ENCODE assay signal across 8 cellular contexts in the genomic region with DNA sequence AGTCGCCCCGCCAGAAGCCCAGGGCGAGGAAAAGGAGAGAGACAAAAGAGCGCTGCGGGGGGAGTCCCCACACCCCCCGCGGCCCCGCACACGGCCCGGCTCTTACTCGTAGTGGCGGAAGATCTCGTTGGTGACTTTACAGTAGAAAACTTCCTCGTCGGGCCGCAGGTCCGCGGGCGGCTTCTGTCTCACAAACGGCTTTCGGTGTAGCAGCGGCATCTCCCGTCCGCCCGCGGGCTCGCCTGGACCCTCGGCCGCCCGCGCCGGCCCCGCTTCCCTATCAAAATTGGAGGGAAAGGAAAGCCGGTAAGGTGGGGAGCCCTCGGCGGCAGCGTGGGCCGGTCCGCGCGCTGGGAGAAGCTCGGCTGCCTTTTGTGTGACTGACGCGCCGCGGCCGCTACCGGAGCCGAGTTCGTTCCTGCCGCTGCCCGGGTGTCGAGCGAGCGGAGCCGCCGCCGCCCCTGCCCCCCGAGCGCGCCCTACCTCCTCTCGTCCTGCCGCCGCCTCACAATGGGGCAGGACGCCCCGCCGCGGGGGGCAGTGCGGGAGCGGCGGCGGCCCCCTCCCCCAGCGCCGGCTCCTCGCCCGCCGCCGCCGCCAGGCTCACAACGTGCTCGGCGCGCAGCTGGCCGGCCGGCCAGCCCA. TPM values are rescaled to one million over a fixed set of nuclear protein-coding genes. Genes with fewer than 3 reads are reported as not detected.
A peak's percentile ranks its signal among the peaks of the same experiment; 100 is the strongest.
DNase-seq lines count a peak whose midpoint lies in the region; ATAC-seq and TF ChIP-seq lines count a peak whose summit lies in the region.

No MANE protein-coding gene starts in this region.

- 0 to 1% (median 0%) methylated on average over 6 to 85 of the region's 85 CpGs for WGBS in adrenal gland, 4 donors
- WGBS in psoas muscle, 3 donors, result 0 to 1% (median 0%) methylated on average over 39 to 85 of the region's 85 CpGs

- ATAC-seq in GM21529 (IDR thresholded peaks at IDR 0.05; ENCODE audit: unreplicated experiment) (peak; percentile 24), left ventricle myocardium superior (peak; percentile 53), psoas muscle (peak; percentile 59 to 69 (median 68))

- H3K27me3 ChIP-seq in SJSA1 (replicated peaks), result no peaks in the 10 kb centered on the region
- no peaks in the 10 kb centered on the region for H3K27me3 ChIP-seq in adrenal gland
- no peaks in the 10 kb centered on the region for H3K27me3 ChIP-seq in psoas muscle (ENCODE audit: insufficient read depth in 3 of 3, low read length in 2 of 3)

- H3K27ac ChIP-seq in SJSA1 (peak overlapping the region; percentile 95), adrenal gland (peak overlapping the region; percentile 97 to 99 (median 98)), psoas muscle (peak overlapping the region; percentile 99)

- peaks cover 2% of the 10 kb centered on the region; the same call in 1 of the 2 replicates for H3K4me1 ChIP-seq in ES-I3 (ENCODE audit: insufficient read depth, low read length)
- 0 out of 2 replicates have a peak, but pooled peaks cover 4% of the 10 kb centered on the region for H3K4me1 ChIP-seq in SJSA1 (replicated peaks)
- peaks cover 0 to 15% of the 10 kb centered on the region in 2 donors for H3K4me1 ChIP-seq in adrenal gland (replicated peaks in 1 of 2)
- H3K4me1 ChIP-seq in psoas muscle, result peaks cover 12% of the 10 kb centered on the region

- intact Hi-C loops in adrenal gland (cut with DNase I), result no loop called here
- intact Hi-C loops in left ventricle myocardium superior (cut with micrococcal nuclease), result loop anchor here (5.0 kb wide), 2 partner anchors 108 to 493 kb away; a partner anchor contains a TSS
- intact Hi-C loops in psoas muscle (cut with DNase I), result loop anchor here (2.0 kb wide), 2 partner anchors 108 to 172 kb away; a partner anchor contains a TSS

- no peak for TF ChIP-seq POLR2A in adrenal gland (IDR thresholded peaks at IDR 0.05)

- no peaks in the 10 kb centered on the region for H3K9me3 ChIP-seq in ES-I3 (ENCODE audit: control insufficient read depth, insufficient read depth, low read length)
- peaks cover 3% of the 10 kb centered on the region; the same call in 1 of the 2 replicates for H3K9me3 ChIP-seq in SJSA1 (replicated peaks)
- H3K9me3 ChIP-seq in adrenal gland (replicated peaks in 1 of 3), result no peaks in the 10 kb centered on the region
- no peaks in the 10 kb centered on the region for H3K9me3 ChIP-seq in psoas muscle

- peak overlapping the region; percentile 92 for H3K9ac ChIP-seq in ES-I3 (ENCODE audit: low read depth, low read length)

- TF ChIP-seq CTCF in adrenal gland (IDR thresholded peaks at IDR 0.05) (peak in 1 of 6 experiments; percentile 3), psoas muscle (IDR thresholded peaks at IDR 0.05) (peak; percentile 3)

- H3K4me3 ChIP-seq in SJSA1 (peak overlapping the region; percentile 96), adrenal gland (peak overlapping the region; percentile 55 to 94 (median 82)), psoas muscle (peak overlapping the region; percentile 75)

- peak; percentile 18 for DNase-seq in HuH-7.5 (ENCODE audit: low spot score)
- DNase-seq in SJSA1 (ENCODE audit: low read depth in 1 of 2, low spot score in 2 of 2), result peak; percentile 49 to 78
- DNase-seq in adrenal gland, result peak; percentile 39 to 73 (median 57)
- DNase-seq in left ventricle myocardium superior, result peak; percentile 69
- DNase-seq in psoas muscle, result peak; percentile 41 to 70
- DNase-seq in SKM-1 (lab: John Stamatoyannopoulos, UW; ENCODE audit: unreplicated experiment), result no peak

- no peaks in the 10 kb centered on the region for H3K36me3 ChIP-seq in ES-I3 (ENCODE audit: insufficient read depth, low read length)
- peaks cover 31% of the 10 kb centered on the region for H3K36me3 ChIP-seq in SJSA1
- no peaks in the 10 kb centered on the region for H3K36me3 ChIP-seq in adrenal gland (replicated peaks in 1 of 2)
- H3K36me3 ChIP-seq in psoas muscle (ENCODE audit: insufficient read depth in 1 of 2, low read depth in 1 of 2), result no peaks in the 10 kb centered on the region

RNA-seq across cellular contexts. Expression of a gene that starts 0.7 kb away (rescaled TPM):
- 34.3 and 38.5 TPM in 2 replicates for total RNA-seq in SJSA1 (2014; rRNA removed; shearing (Covaris generic))
- total RNA-seq in adrenal gland (10 to 100 TPM in 7 of 8 donors, 1 to 10 TPM in 1; 8.5 to 33.0 (median 14.4) TPM), left ventricle myocardium superior (4.9 TPM), psoas muscle (10 to 100 TPM in 3 of 4 donors, 1 to 10 TPM in 1; 7.5 to 28.3 (median 15.5) TPM)
- polyA plus RNA-seq in adrenal gland (10 to 100 TPM; 13.5 to 16.4 (median 15.8) TPM), psoas muscle (10 to 100 TPM in 2 of 3 donors, 1 to 10 TPM in 1; 9.3 to 16.7 (median 15.3) TPM)

Comparison
In these comparisons a context has a peak if more than half of its experiments do, and no peak if none do; other contexts are left out.
1. intact Hi-C loops: an anchor here in left ventricle myocardium superior (5.0 kb wide) and psoas muscle (2.0 kb wide); none called in adrenal gland.